In the genomic region with DNA sequence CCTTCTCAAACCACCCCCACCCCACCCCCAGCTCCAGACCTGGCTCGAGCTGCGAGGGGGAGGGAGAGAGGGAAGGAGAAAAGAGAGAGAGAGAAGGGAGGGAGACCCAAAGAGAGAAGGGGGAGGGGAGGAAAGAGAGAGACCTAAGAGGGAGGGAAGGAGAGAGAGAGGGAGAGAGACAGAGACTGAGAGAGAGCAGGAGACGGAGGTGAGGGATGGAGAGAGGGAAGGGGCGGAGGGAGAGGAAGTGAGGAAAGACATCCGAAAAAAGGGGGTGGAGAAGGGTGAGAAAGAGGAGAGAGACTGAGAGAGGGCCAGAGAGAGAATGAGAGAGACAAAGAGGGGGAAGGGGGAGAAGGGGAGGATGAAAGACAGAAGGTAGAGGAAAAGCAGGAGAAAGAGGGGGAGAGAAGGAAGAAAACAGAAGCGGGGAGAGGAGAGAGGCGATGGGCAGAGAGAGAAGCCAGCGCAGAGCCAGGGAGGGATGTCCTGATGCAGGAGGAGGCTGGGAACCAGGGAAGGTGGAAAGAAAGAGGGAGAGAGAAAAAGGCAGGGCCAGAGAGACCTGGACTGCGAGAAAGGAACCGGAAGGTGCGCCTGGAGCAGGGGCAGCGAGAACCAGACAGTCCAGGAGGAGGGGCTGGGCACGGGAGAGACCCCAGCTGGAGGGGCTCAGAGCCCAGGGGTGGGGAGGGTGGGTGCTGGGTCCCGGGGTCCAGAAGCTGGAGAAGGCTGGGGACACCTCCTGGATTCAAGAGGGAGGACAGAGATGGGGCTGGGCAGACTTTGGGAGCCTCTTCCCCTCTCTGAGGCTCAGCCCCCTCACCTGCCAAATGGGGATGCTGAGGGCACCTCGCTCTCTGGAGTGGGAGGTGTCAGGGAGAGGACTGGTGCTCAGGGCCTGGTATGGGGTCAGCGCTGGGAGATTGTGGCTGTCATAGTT, we compare ENCODE assay signal across 9 cellular contexts. TPM values are rescaled to one million over a fixed set of nuclear protein-coding genes. Genes with fewer than 3 reads are reported as not detected.
DNase-seq lines count a peak whose midpoint lies in the region; ATAC-seq, FAIRE-seq and TF ChIP-seq lines count a peak whose summit lies in the region.
"Had no signal": no experiment of that assay in that cellular context is flagged by ENCODE, and none has a peak within 500 bp of the region (broad histone marks: within the 10 kb centered on the region; RNA-seq: fewer than 3 reads in every experiment).

No MANE protein-coding gene starts in this region.

- TF ChIP-seq RAD21 in HepG2 (CRISPR knock-in tag; IDR thresholded peaks at IDR 0.05), result no peak

- TF ChIP-seq CTCF in AG04449 (IDR thresholded peaks at IDR 0.05; ENCODE audit: insufficient read depth, low read length, missing control alignments) (no peak), HFFc6 (IDR thresholded peaks at IDR 0.05) (no peak), HepG2 (CRISPR knock-in tag; IDR thresholded peaks at IDR 0.05) (no peak), thyroid gland (IDR thresholded peaks at IDR 0.05) (no peak)

- intact Hi-C loops in HepG2 (cut with micrococcal nuclease; ENCODE audit: unreplicated experiment) (no loop called here), thyroid gland (cut with DNase I) (no loop called here)

- H3K9me3 Mint-ChIP-seq in HFFc6, result no peaks in the 10 kb centered on the region

- no peak overlapping the region for H3K27ac ChIP-seq in HepG2 (ENCODE audit: extremely low read length, insufficient read depth, low read length)
- H3K27ac ChIP-seq in thyroid gland, result peak overlapping the region; percentile 94 to 99 (median 97)

- peaks cover 5% of the 10 kb centered on the region for H3K27me3 Mint-ChIP-seq in HFFc6 (ENCODE audit: insufficient read depth)

- TF ChIP-seq EP300 in HepG2 (IDR thresholded peaks at IDR 0.05; ENCODE audit: low read depth in 2 of 2, low read length in 2 of 2) (no peak), HepG2 (CRISPR knock-in tag; IDR thresholded peaks at IDR 0.05; ENCODE audit: borderline replicate concordance) (no peak)

- H3K4me1 ChIP-seq in HepG2 (ENCODE audit: insufficient read depth, low read length) (peaks cover 29% of the 10 kb centered on the region), thyroid gland (peaks cover 28 to 29% of the 10 kb centered on the region in 2 donors)

- CTCF ChIA-PET in AG04449 (lab: Yijun Ruan, JAX), result interaction anchor here (1.5 kb wide), 1 partner anchor 13 kb away, joined by 4 read pairs; no protein-coding TSS in a partner anchor
- CTCF ChIA-PET in HepG2 (lab: Yijun Ruan, JAX; ENCODE audit: low intra/inter-chr PET ratio, low total read pairs), result no interaction called here

- FAIRE-seq in HepG2 (lab: Jason Lieb, UNC), result no peak
- no peak for FAIRE-seq in H54 (lab: Jason Lieb, UNC)

- DNase-seq in AG04449 (ENCODE audit: low read depth, low spot score) (no peak), HFFc6 (peak; percentile 41), astrocyte of the hippocampus (ENCODE audit: low read depth, low spot score) (peak; percentile 39), HepG2 (ENCODE audit: low spot score) (no peak), thyroid gland (no peak), H54 (ENCODE audit: insufficient read length, low spot score) (no peak), T1000 (lab: John Stamatoyannopoulos, UW) (no peak), NCI-H146 treated with DMSO at 0.1 percent for 48 hours (lab: John Stamatoyannopoulos, UW; ENCODE audit: unreplicated experiment) (no peak)

- peak overlapping the region; percentile 93 for H3K4me3 Mint-ChIP-seq in HFFc6

- peak overlapping the region; percentile 32; the same call in 1 of the 2 replicates for H3K4me2 ChIP-seq in HepG2 (ENCODE audit: low read depth, low read length)

- no peak overlapping the region for H2AFZ ChIP-seq in HepG2 (ENCODE audit: low read length)

- no peaks in the 10 kb centered on the region; a peak in 1 of 5 replicates for H3K27me3 ChIP-seq in HepG2 (ENCODE audit: control insufficient read depth in 1 of 2, insufficient read depth in 2 of 2, low read length in 2 of 2)
- H3K27me3 ChIP-seq in thyroid gland, result no peaks in the 10 kb centered on the region

- H3K27ac Mint-ChIP-seq in HFFc6, result peak overlapping the region; percentile 93

- TF ChIP-seq POLR2A in HepG2 (IDR thresholded peaks at IDR 0.05; ENCODE audit: insufficient read depth in 1 of 2, low read depth in 2 of 2, low read length in 2 of 2) (no peak), thyroid gland (IDR thresholded peaks at IDR 0.05) (no peak), H54 (IDR thresholded peaks at IDR 0.05; ENCODE audit: low read depth, low read length) (no peak)

- 61% methylated on average over 15 of the region's 16 CpGs for WGBS in HepG2 (ENCODE audit: low lambda C conversion rate)
- WGBS in thyroid gland, 2 donors, result 13 to 19% methylated on average over 16 of the region's 16 CpGs

- H3K9me3 ChIP-seq in HepG2 (ENCODE audit: low read length) (no peaks in the 10 kb centered on the region), thyroid gland (no peaks in the 10 kb centered on the region)

- no peak for ATAC-seq in HepG2

- H3K36me3 ChIP-seq in HepG2 (replicated peaks in 1 of 2; ENCODE audit: control insufficient read depth in 1 of 2, insufficient read depth in 2 of 2, low read length in 2 of 2) (peaks cover 2 to 6% of the 10 kb centered on the region in 2 experiments; a peak in 1 of 5 replicates), thyroid gland (peaks cover 13 to 20% of the 10 kb centered on the region in 2 donors)

- H3K4me3 ChIP-seq in AG04449 (ENCODE audit: low read depth, low read length), result peak overlapping the region; percentile 96
- H3K4me3 ChIP-seq in HepG2 (replicated peaks in 1 of 3; ENCODE audit: insufficient read depth in 1 of 3, low read depth in 2 of 3, low read length in 3 of 3), result peak overlapping the region in 1 of 3 experiments; percentile 74; a peak in 3 of 6 replicates
- H3K4me3 ChIP-seq in thyroid gland (replicated peaks in 1 of 3), result peak overlapping the region; percentile 21 to 86 (median 67)

- no peak overlapping the region for H3K9ac ChIP-seq in HepG2 (ENCODE audit: insufficient read depth, low read depth, low read length)

- POLR2A ChIA-PET in AG04449 (lab: Yijun Ruan, JAX), result interaction anchor here (1.4 to 1.5 kb wide), 3 partner anchors 12 to 332 kb away, joined by 3 to 7 read pairs (median 6); a partner anchor contains a TSS
- POLR2A ChIA-PET in HepG2 (lab: Yijun Ruan, JAX), result interaction anchor here (0.8 to 1.8 kb wide), 2 partner anchors 12 to 16 kb away, joined by 3 to 8 read pairs; no protein-coding TSS in a partner anchor

- peaks cover 15% of the 10 kb centered on the region; the same call in 1 of the 2 replicates for H4K20me1 ChIP-seq in HepG2 (ENCODE audit: insufficient read depth, low read length)

- no peaks in the 10 kb centered on the region for H3K79me2 ChIP-seq in HepG2 (ENCODE audit: insufficient read depth, low read length)

- peaks cover 34% of the 10 kb centered on the region for H3K36me3 Mint-ChIP-seq in HFFc6 (ENCODE audit: low read depth)

- H3K4me1 Mint-ChIP-seq in HFFc6 (ENCODE audit: low read depth), result peaks cover 44% of the 10 kb centered on the region

- in situ Hi-C loops in HepG2 (cut with HindIII; ENCODE audit: extremely low pct_ligation_motif_present, low pct_unique_long_range_greater_than_20kb), result no loop called here

- BruUV-seq in HepG2 (replicated peaks; lab: Mats Ljungman, UMichigan), result no TSS peak

RNA-seq across cellular contexts. Expression of a gene that starts 1.7 kb away (rescaled TPM):
- 10 to 100 TPM; 12.2 to 14.9 (median 13.3) TPM for total RNA-seq in HFFc6 (2021; fragmentation: NEBNext Ultra II Directional; extraction: Animal tissue kit (Norgen Biotek cat#: 25700))
- total RNA-seq in HepG2 (2016; rRNA removed; fragmentation: Illumina TruSeq; extraction: Trizol) (0.53 and 2.2 TPM in 2 replicates), thyroid gland (10 to 100 TPM; 11.9 to 26.2 (median 20.4) TPM)
- 1.1 and 1.9 TPM in 2 replicates for total RNA-seq in HepG2 (2016; cell fraction: cytosol; rRNA removed; fragmentation: Illumina TruSeq; extraction: Trizol; ENCODE audit: low read depth)
- 2.6 TPM in 1 of 2 replicates, not detected in the other for total RNA-seq in HepG2 (2016; cell fraction: insoluble cytoplasmic fraction; rRNA removed; fragmentation: Illumina TruSeq; extraction: Trizol)
- 0.53 and 1.2 TPM in 2 replicates for total RNA-seq in HepG2 (2016; cell fraction: membrane; rRNA removed; fragmentation: Illumina TruSeq; extraction: Trizol)
- 2.1 and 4.9 TPM in 2 replicates for total RNA-seq in HepG2 (2016; cell fraction: nucleus; rRNA removed; fragmentation: Illumina TruSeq; extraction: Trizol)
- 1.4 and 2.3 TPM in 2 replicates for polyA plus RNA-seq in HepG2 (2011; rRNA removed)
- 0.26 and 0.76 TPM in 2 replicates for polyA plus RNA-seq in HepG2 (2011; cell fraction: cytosol; rRNA removed)
- polyA plus RNA-seq in HepG2 (2011; cell fraction: nucleus; rRNA removed), result 12.4 and 14.0 TPM in 2 replicates
- polyA plus RNA-seq in HepG2 (2012), result 2.2 and 3.3 TPM in 2 replicates
- polyA plus RNA-seq in HepG2 (2016; cell fraction: cytosol; fragmentation: Illumina TruSeq; extraction: Trizol; ENCODE audit: low read depth), result 0.78 and 0.85 TPM in 2 replicates
- 0.48 and 0.82 TPM in 2 replicates for polyA plus RNA-seq in HepG2 (2016; cell fraction: insoluble cytoplasmic fraction; fragmentation: Illumina TruSeq; extraction: Trizol; ENCODE audit: low read depth)
- polyA plus RNA-seq in HepG2 (2016; cell fraction: membrane; fragmentation: Illumina TruSeq; extraction: Trizol; ENCODE audit: low read depth), result 0.42 and 1.5 TPM in 2 replicates
- 9.6 and 9.8 TPM in 2 replicates for polyA plus RNA-seq in HepG2 (2016; cell fraction: nucleus; fragmentation: Illumina TruSeq; extraction: Trizol; ENCODE audit: insufficient read depth, low read depth)
- polyA minus RNA-seq in HepG2 (2011; rRNA and poly(A)+ RNA removed; ENCODE audit: low replicate concordance), result 1.8 and 1.9 TPM in 2 replicates
- polyA minus RNA-seq in HepG2 (2011; cell fraction: cytosol; rRNA and poly(A)+ RNA removed), result not detected in 2 replicates
- 6.3 and 6.8 TPM in 2 replicates for polyA minus RNA-seq in HepG2 (2011; cell fraction: nucleus; rRNA and poly(A)+ RNA removed)

RNA-seq across cellular contexts. Expression of a gene that starts 32.4 kb away (rescaled TPM):
- not detected for total RNA-seq in HFFc6 (2021; fragmentation: NEBNext Ultra II Directional; extraction: Animal tissue kit (Norgen Biotek cat#: 25700))
- total RNA-seq in HepG2 (2016; rRNA removed; fragmentation: Illumina TruSeq; extraction: Trizol) (not detected in 2 replicates), thyroid gland (1 to 10 TPM in 2 of 4 donors, not detected in 2; 1.1 to 1.5 TPM)
- total RNA-seq in HepG2 (2016; cell fraction: cytosol; rRNA removed; fragmentation: Illumina TruSeq; extraction: Trizol; ENCODE audit: low read depth), result not detected in 2 replicates
- total RNA-seq in HepG2 (2016; cell fraction: insoluble cytoplasmic fraction; rRNA removed; fragmentation: Illumina TruSeq; extraction: Trizol), result not detected in 2 replicates
- not detected in 2 replicates for total RNA-seq in HepG2 (2016; cell fraction: membrane; rRNA removed; fragmentation: Illumina TruSeq; extraction: Trizol)
- total RNA-seq in HepG2 (2016; cell fraction: nucleus; rRNA removed; fragmentation: Illumina TruSeq; extraction: Trizol), result not detected in 2 replicates
- 0.12 TPM in 1 of 2 replicates, not detected in the other for polyA plus RNA-seq in HepG2 (2011; rRNA removed)
- not detected in 2 replicates for polyA plus RNA-seq in HepG2 (2011; cell fraction: cytosol; rRNA removed)
- polyA plus RNA-seq in HepG2 (2011; cell fraction: nucleus; rRNA removed), result not detected in 2 replicates
- polyA plus RNA-seq in HepG2 (2012), result not detected in 2 replicates
- polyA plus RNA-seq in HepG2 (2016; cell fraction: cytosol; fragmentation: Illumina TruSeq; extraction: Trizol; ENCODE audit: low read depth), result not detected in 2 replicates
- polyA plus RNA-seq in HepG2 (2016; cell fraction: insoluble cytoplasmic fraction; fragmentation: Illumina TruSeq; extraction: Trizol; ENCODE audit: low read depth), result not detected in 2 replicates
- not detected in 2 replicates for polyA plus RNA-seq in HepG2 (2016; cell fraction: membrane; fragmentation: Illumina TruSeq; extraction: Trizol; ENCODE audit: low read depth)
- not detected in 2 replicates for polyA plus RNA-seq in HepG2 (2016; cell fraction: nucleus; fragmentation: Illumina TruSeq; extraction: Trizol; ENCODE audit: insufficient read depth, low read depth)
- polyA minus RNA-seq in HepG2 (2011; rRNA and poly(A)+ RNA removed; ENCODE audit: low replicate concordance), result not detected in 2 replicates
- polyA minus RNA-seq in HepG2 (2011; cell fraction: cytosol; rRNA and poly(A)+ RNA removed), result not detected in 2 replicates
- not detected in 2 replicates for polyA minus RNA-seq in HepG2 (2011; cell fraction: nucleus; rRNA and poly(A)+ RNA removed)
- total RNA-seq: glomerular endothelial cell had no signal

RNA-seq across cellular contexts. Expression of a gene that starts 44.8 kb away (rescaled TPM):
- total RNA-seq in HFFc6 (2021; fragmentation: NEBNext Ultra II Directional; extraction: Animal tissue kit (Norgen Biotek cat#: 25700)), result not detected
- total RNA-seq in HepG2 (2016; rRNA removed; fragmentation: Illumina TruSeq; extraction: Trizol) (0.09 TPM in 1 of 2 replicates, not detected in the other), thyroid gland (1 to 10 TPM in 2 of 4 donors, under 1 TPM in 1, not detected in 1; 0.22 to 6.2 (median 1.7) TPM)
- not detected in 2 replicates for total RNA-seq in HepG2 (2016; cell fraction: cytosol; rRNA removed; fragmentation: Illumina TruSeq; extraction: Trizol; ENCODE audit: low read depth)
- 0.13 TPM in 1 of 2 replicates, not detected in the other for total RNA-seq in HepG2 (2016; cell fraction: insoluble cytoplasmic fraction; rRNA removed; fragmentation: Illumina TruSeq; extraction: Trizol)
- 0.09 and 0.10 TPM in 2 replicates for total RNA-seq in HepG2 (2016; cell fraction: membrane; rRNA removed; fragmentation: Illumina TruSeq; extraction: Trizol)
- not detected in 2 replicates for total RNA-seq in HepG2 (2016; cell fraction: nucleus; rRNA removed; fragmentation: Illumina TruSeq; extraction: Trizol)
- polyA plus RNA-seq in HepG2 (2011; rRNA removed), result 0.04 and 0.05 TPM in 2 replicates
- polyA plus RNA-seq in HepG2 (2011; cell fraction: cytosol; rRNA removed), result 0.06 TPM in 1 of 2 replicates, not detected in the other
- polyA plus RNA-seq in HepG2 (2011; cell fraction: nucleus; rRNA removed), result not detected in 2 replicates
- 0.09 TPM in 1 of 2 replicates, not detected in the other for polyA plus RNA-seq in HepG2 (2012)
- not detected in 2 replicates for polyA plus RNA-seq in HepG2 (2016; cell fraction: cytosol; fragmentation: Illumina TruSeq; extraction: Trizol; ENCODE audit: low read depth)
- 0.11 and 0.14 TPM in 2 replicates for polyA plus RNA-seq in HepG2 (2016; cell fraction: insoluble cytoplasmic fraction; fragmentation: Illumina TruSeq; extraction: Trizol; ENCODE audit: low read depth)
- 0.11 and 0.20 TPM in 2 replicates for polyA plus RNA-seq in HepG2 (2016; cell fraction: membrane; fragmentation: Illumina TruSeq; extraction: Trizol; ENCODE audit: low read depth)
- 0.28 TPM in 1 of 2 replicates, not detected in the other for polyA plus RNA-seq in HepG2 (2016; cell fraction: nucleus; fragmentation: Illumina TruSeq; extraction: Trizol; ENCODE audit: insufficient read depth, low read depth)
- polyA minus RNA-seq in HepG2 (2011; rRNA and poly(A)+ RNA removed; ENCODE audit: low replicate concordance), result 0.14 TPM in 1 of 2 replicates, not detected in the other
- not detected in 2 replicates for polyA minus RNA-seq in HepG2 (2011; cell fraction: cytosol; rRNA and poly(A)+ RNA removed)
- not detected in 2 replicates for polyA minus RNA-seq in HepG2 (2011; cell fraction: nucleus; rRNA and poly(A)+ RNA removed)

Comparison
In these comparisons a context has a peak if more than half of its experiments do, and no peak if none do; other contexts are left out.
1. DNase-seq: peak in HFFc6 (single experiment) and astrocyte of the hippocampus (single experiment); none in AG04449 (single experiment), HepG2 (single experiment), thyroid gland (0 of 2), H54 (single experiment), T1000 (single experiment) and NCI-H146 treated with DMSO at 0.1 percent for 48 hours (single experiment).